23 cellular contexts compared by ENCODE assay signal in the genomic region with DNA sequence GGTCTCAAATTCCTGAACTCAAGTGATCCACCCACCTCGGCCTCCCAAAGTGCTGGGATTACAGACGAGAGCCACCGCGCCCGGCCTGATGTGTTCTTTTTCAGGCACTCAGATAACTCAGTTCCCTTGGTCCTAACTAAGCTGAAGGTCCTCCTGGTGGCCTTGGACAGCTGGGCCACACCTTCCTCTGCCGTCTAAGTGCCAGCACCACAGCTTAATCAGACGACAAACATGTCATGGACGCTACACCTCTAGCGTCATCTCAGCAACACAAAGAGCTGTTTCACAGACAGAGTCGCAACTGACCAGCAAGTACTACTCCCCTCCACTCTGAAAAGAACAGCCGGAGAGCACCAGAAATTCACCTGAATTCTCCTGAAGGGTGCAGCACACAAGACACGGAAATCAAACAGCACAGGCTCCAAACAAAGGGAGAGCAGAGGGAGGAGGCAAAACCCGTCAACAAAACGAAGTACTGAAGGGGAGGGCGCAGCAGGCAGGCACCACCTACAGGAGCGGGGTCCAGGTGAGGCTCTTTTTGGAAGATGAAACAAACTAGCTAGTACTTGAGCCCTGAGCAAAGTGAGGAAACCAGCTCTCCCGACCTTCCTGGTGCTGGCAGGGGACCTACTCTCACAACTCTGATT. TPM values are rescaled to one million over a fixed set of nuclear protein-coding genes. Genes with fewer than 3 reads are reported as not detected.
DNase-seq lines count a peak whose midpoint lies in the region; ATAC-seq and TF ChIP-seq lines count a peak whose summit lies in the region.
"Had no signal": no experiment of that assay in that cellular context is flagged by ENCODE, and none has a peak within 500 bp of the region (broad histone marks: within the 10 kb centered on the region; RNA-seq: fewer than 3 reads in every experiment).

No MANE protein-coding gene starts in this region.

- H3K4me1 Mint-ChIP-seq in Calu3 (ENCODE audit: low read depth, unreplicated experiment): peaks cover 33% of the 10 kb centered on the region
- peaks cover 27% of the 10 kb centered on the region for H3K4me1 Mint-ChIP-seq in endothelial cell (ENCODE audit: unreplicated experiment)
- peaks cover 39% of the 10 kb centered on the region for H3K4me1 Mint-ChIP-seq in nephron progenitor cell
- H3K4me1 Mint-ChIP-seq in CD8-positive, alpha-beta memory T cell: peaks cover 32 to 55% (median 43%) of the 10 kb centered on the region in 3 donors

- H3K4me3 ChIP-seq in NT2/D1 (ENCODE audit: insufficient read length, low read depth): no peak overlapping the region
- no peak overlapping the region for H3K4me3 ChIP-seq in CD8-positive, alpha-beta memory T cell (ENCODE audit: low read length)
- H3K4me3 ChIP-seq: gastrocnemius medialis, MG63, ovary, SJSA1, vagina had no signal

- DNase-seq in Calu3: no peak
- no peak for DNase-seq in NT2/D1 (ENCODE audit: low read depth, low spot score)
- DNase-seq in endothelial cell (ENCODE audit: low spot score): no peak
- DNase-seq in nephron progenitor cell: no peak
- DNase-seq in activated effector memory CD4-positive, alpha-beta T cell treated with anti-CD3 and anti-CD28 coated beads, Interleukin-2, amount 50 U/mL, for 16 hours: no peak
- DNase-seq in CD8-positive, alpha-beta memory T cell: no peak
- DNase-seq: activated CD4-positive, alpha-beta T cell treated with anti-CD3 and anti-CD28 coated beads for 48 hours; amygdala; CD4-positive, CD25-positive, alpha-beta regulatory T cell; central memory CD4-positive, alpha-beta T cell; erythroblast; gastrocnemius medialis; MG63; naive B cell; NCI-H1417 treated with DMSO at 0.1 percent for 48 hours; NCI-H510A treated with DMSO at 0.1 percent for 48 hours; ovary; substantia nigra had no signal

- peak overlapping the region; percentile 63 for H3K9ac ChIP-seq in NT2/D1 (ENCODE audit: insufficient read length, low read depth)

- no TSS peak for BruUV-seq in Calu3 (replicated peaks; lab: Mats Ljungman, UMichigan)

- H3K36me3 ChIP-seq in NT2/D1 (ENCODE audit: insufficient read depth, insufficient read length, low read length): peaks cover 50% of the 10 kb centered on the region
- no peaks in the 10 kb centered on the region for H3K36me3 ChIP-seq in CD8-positive, alpha-beta memory T cell (ENCODE audit: insufficient read depth, low read length)
- H3K36me3 ChIP-seq: gastrocnemius medialis, ovary, vagina had no signal

- ATAC-seq in GM21529 (IDR thresholded peaks at IDR 0.05; ENCODE audit: unreplicated experiment): no peak
- ATAC-seq: gastrocnemius medialis had no signal

- H3K27me3 ChIP-seq in NT2/D1 (ENCODE audit: insufficient read depth, insufficient read length): no peaks in the 10 kb centered on the region
- H3K27me3 ChIP-seq in CD8-positive, alpha-beta memory T cell (ENCODE audit: insufficient read depth, low read length, poor library complexity, severe bottlenecking): no peaks in the 10 kb centered on the region
- H3K27me3 ChIP-seq: gastrocnemius medialis, MG63, ovary, SJSA1, vagina had no signal

- no peaks in the 10 kb centered on the region for H3K9me3 ChIP-seq in NT2/D1 (ENCODE audit: insufficient read depth, low read length)
- no peaks in the 10 kb centered on the region for H3K9me3 ChIP-seq in CD8-positive, alpha-beta memory T cell (ENCODE audit: low read length)
- H3K9me3 ChIP-seq: gastrocnemius medialis, MG63, ovary, vagina had no signal

- H3K4me3 Mint-ChIP-seq in Calu3 (ENCODE audit: low read depth, unreplicated experiment) (no peak overlapping the region), endothelial cell (ENCODE audit: unreplicated experiment) (no peak overlapping the region), nephron progenitor cell (no peak overlapping the region)
- peak overlapping the region in 2 of 7 donors; percentile 9 to 83 for H3K4me3 Mint-ChIP-seq in CD8-positive, alpha-beta memory T cell
- H3K4me3 Mint-ChIP-seq: T-helper 1 cell treated with Interleukin-12 subunit alpha and Interleukin-12 subunit beta and Interleukin-4 antibody, amounts not matched to agents 30 μg/mL and 1 μg/mL, for 36 hours had no signal

- TF ChIP-seq CTCF in Calu3 (IDR thresholded peaks at IDR 0.05; ENCODE audit: unreplicated experiment) (no peak), endothelial cell (IDR thresholded peaks at IDR 0.05; ENCODE audit: unreplicated experiment) (no peak), nephron progenitor cell (IDR thresholded peaks at IDR 0.05) (no peak)

- H3K27me3 Mint-ChIP-seq in Calu3 (ENCODE audit: unreplicated experiment): no peaks in the 10 kb centered on the region
- peaks cover 3% of the 10 kb centered on the region for H3K27me3 Mint-ChIP-seq in endothelial cell (ENCODE audit: unreplicated experiment)
- no peaks in the 10 kb centered on the region for H3K27me3 Mint-ChIP-seq in nephron progenitor cell (ENCODE audit: low read depth, poor library complexity)
- no peaks in the 10 kb centered on the region for H3K27me3 Mint-ChIP-seq in CD8-positive, alpha-beta memory T cell
- H3K27me3 Mint-ChIP-seq: CD4-positive, CD25-positive, alpha-beta regulatory T cell; naive B cell had no signal

- CTCF ChIA-PET in Calu3 (lab: Charles Lee): interaction anchor here (0.6 kb wide), 1 partner anchor 924 kb away, joined by 3 read pairs; no protein-coding TSS in a partner anchor
- CTCF ChIA-PET in CD8-positive, alpha-beta memory T cell (lab: Charles Lee): interaction anchor here (1.0 kb wide), 1 partner anchor 165 kb away, joined by 3 read pairs; no protein-coding TSS in a partner anchor

- no peaks in the 10 kb centered on the region for H3K9me3 Mint-ChIP-seq in Calu3 (ENCODE audit: low read depth, unreplicated experiment)
- no peaks in the 10 kb centered on the region for H3K9me3 Mint-ChIP-seq in endothelial cell (ENCODE audit: unreplicated experiment)
- H3K9me3 Mint-ChIP-seq in nephron progenitor cell: no peaks in the 10 kb centered on the region
- no peaks in the 10 kb centered on the region for H3K9me3 Mint-ChIP-seq in CD8-positive, alpha-beta memory T cell
- H3K9me3 Mint-ChIP-seq: activated T-helper 2 cell treated with anti-CD3 and anti-CD28 coated beads, Interferon-gamma antibody, Interleukin-2, Interleukin-4, amounts not matched to agents 10 μg/mL and 5 μg/mL and 100 μg/mL, durations not matched to agents 14 hours and 24 hours and 36 hours; CD4-positive, CD25-positive, alpha-beta regulatory T cell; naive B cell; T-helper 1 cell treated with Interleukin-12 subunit alpha and Interleukin-12 subunit beta and Interleukin-4 antibody, amounts not matched to agents 30 μg/mL and 1 μg/mL, for 36 hours had no signal

- peaks cover 19% of the 10 kb centered on the region for H3K4me1 ChIP-seq in NT2/D1 (ENCODE audit: insufficient read depth, insufficient read length)
- H3K4me1 ChIP-seq in CD8-positive, alpha-beta memory T cell (ENCODE audit: insufficient read depth, low read length): peaks cover 11% of the 10 kb centered on the region

- H3K27ac Mint-ChIP-seq in Calu3 (ENCODE audit: unreplicated experiment) (peak overlapping the region; percentile 0), endothelial cell (ENCODE audit: unreplicated experiment) (peak overlapping the region; percentile 92), nephron progenitor cell (peak overlapping the region; percentile 96)
- H3K27ac Mint-ChIP-seq in CD8-positive, alpha-beta memory T cell: peak overlapping the region in 2 of 8 donors; percentile 20 to 94
- H3K27ac Mint-ChIP-seq: activated T-helper 2 cell treated with anti-CD3 and anti-CD28 coated beads, Interferon-gamma antibody, Interleukin-2, Interleukin-4, amounts not matched to agents 10 μg/mL and 5 μg/mL and 100 μg/mL, durations not matched to agents 14 hours and 24 hours and 36 hours had no signal

- intact Hi-C loops in Calu3 (cut with micrococcal nuclease; ENCODE audit: unreplicated experiment): no loop called here

- H3K27ac ChIP-seq in CD8-positive, alpha-beta memory T cell (ENCODE audit: low read depth, low read length): no peak overlapping the region
- H3K27ac ChIP-seq: ovary, SJSA1, vagina had no signal

- POLR2A ChIA-PET in CD8-positive, alpha-beta memory T cell (lab: Charles Lee): no interaction called here

- H3K36me3 Mint-ChIP-seq in Calu3 (ENCODE audit: insufficient read depth, unreplicated experiment) (peaks cover 69% of the 10 kb centered on the region), endothelial cell (ENCODE audit: low read depth, unreplicated experiment) (peaks cover 3% of the 10 kb centered on the region), nephron progenitor cell (ENCODE audit: low read depth) (peaks cover 48% of the 10 kb centered on the region)
- H3K36me3 Mint-ChIP-seq in CD8-positive, alpha-beta memory T cell: peaks cover 0 to 26% (median 3%) of the 10 kb centered on the region in 3 donors
- H3K36me3 Mint-ChIP-seq: naive B cell had no signal

RNA-seq across cellular contexts. Expression of gene TRAP1, which starts 4.4 kb away (rescaled TPM):
- total RNA-seq in Calu3 (2022) (232 and 244 TPM in 2 replicates), endothelial cell (ENCODE audit: unreplicated experiment) (104 TPM)
- total RNA-seq in CD8-positive, alpha-beta memory T cell: 100 to 1,000 TPM; 283 to 308 TPM
- polyA plus RNA-seq in CD8-positive, alpha-beta memory T cell: 53.5 TPM

RNA-seq across cellular contexts. Expression of gene DNASE1, which starts 58.5 kb away (rescaled TPM):
- total RNA-seq in Calu3 (2022) (26.0 and 31.6 TPM in 2 replicates), endothelial cell (ENCODE audit: unreplicated experiment) (33.9 TPM)
- 10 to 100 TPM; 13.5 to 15.0 TPM for total RNA-seq in CD8-positive, alpha-beta memory T cell
- 5.8 TPM for polyA plus RNA-seq in CD8-positive, alpha-beta memory T cell
